In the genomic region with DNA sequence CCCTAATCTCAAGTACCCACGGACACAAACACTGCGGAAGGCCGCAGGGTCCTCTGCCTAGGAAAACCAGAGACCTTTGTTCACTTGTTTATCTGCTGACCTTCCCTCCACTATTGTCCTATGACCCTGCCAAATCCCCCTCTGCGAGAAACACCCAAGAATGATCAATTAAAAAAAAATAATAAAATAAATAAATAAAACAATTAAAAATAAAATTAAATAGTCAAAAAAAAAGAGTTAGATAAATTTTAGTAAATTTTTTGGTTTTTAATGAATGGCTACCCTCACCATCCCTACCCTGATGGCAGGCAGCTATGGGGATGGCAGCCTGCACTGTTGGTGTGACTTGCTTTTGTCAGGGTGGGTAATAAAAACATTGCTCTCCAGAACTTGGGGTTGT, we compare ENCODE assay signal across 5 cellular contexts. TPM values are rescaled to one million over a fixed set of nuclear protein-coding genes. Genes with fewer than 3 reads are reported as not detected.
"Had no signal": no experiment of that assay in that cellular context is flagged by ENCODE, and none has a peak within 500 bp of the region (broad histone marks: within the 10 kb centered on the region; RNA-seq: fewer than 3 reads in every experiment).

No MANE protein-coding gene starts in this region.

RNA-seq across cellular contexts. Expression of gene OR4D1, which starts 4.8 kb away (rescaled TPM):
- total RNA-seq: HepG2, HT-29, HT1080, IMR-90, K562 had no signal

RNA-seq across cellular contexts. Expression of gene OR4D2, which starts 23.4 kb away (rescaled TPM):
- total RNA-seq: HepG2, HT-29, HT1080, IMR-90, K562 had no signal

RNA-seq across cellular contexts. Expression of gene EPX, which starts 49.2 kb away (rescaled TPM):
- total RNA-seq: HepG2, HT-29, IMR-90 had no signal
